Comparison of ENCODE assay signal across 13 cellular contexts in genomic region chr10:77886795-77887355, GRCh38. TPM values are rescaled to one million over a fixed set of nuclear protein-coding genes. Genes with fewer than 3 reads are reported as not detected.
DNase-seq lines count a peak whose midpoint lies in the region; ATAC-seq and TF ChIP-seq lines count a peak whose summit lies in the region.
"Had no signal": no experiment of that assay in that cellular context is flagged by ENCODE, and none has a peak within 500 bp of the region (broad histone marks: within the 10 kb centered on the region; RNA-seq: fewer than 3 reads in every experiment).

No MANE protein-coding gene starts in this region.

- H3K9me3 ChIP-seq in right lobe of liver (no peaks in the 10 kb centered on the region), gastrocnemius medialis (no peaks in the 10 kb centered on the region)

- H3K4me1 Mint-ChIP-seq in WTC11 = peaks cover 91% of the 10 kb centered on the region
- H3K4me1 Mint-ChIP-seq: IgD-negative memory B cell had no signal

- H3K4me3 ChIP-seq in right lobe of liver = no peak overlapping the region
- H3K4me3 ChIP-seq in gastrocnemius medialis = peak overlapping the region in 1 of 4 donors; percentile 20

- H3K9me3 Mint-ChIP-seq in WTC11 = no peaks in the 10 kb centered on the region
- H3K9me3 Mint-ChIP-seq: IgD-negative memory B cell had no signal

- H3K36me3 ChIP-seq in right lobe of liver = no peaks in the 10 kb centered on the region
- H3K36me3 ChIP-seq in gastrocnemius medialis = no peaks in the 10 kb centered on the region

- H3K27me3 ChIP-seq in right lobe of liver (no peaks in the 10 kb centered on the region), gastrocnemius medialis (no peaks in the 10 kb centered on the region)

- ATAC-seq in WTC11 (no peak), right lobe of liver (no peak), gastrocnemius medialis (no peak), HG03108 (IDR thresholded peaks at IDR 0.05; ENCODE audit: unreplicated experiment) (no peak), GM18498 (IDR thresholded peaks at IDR 0.05; ENCODE audit: unreplicated experiment) (no peak), GM18870 (IDR thresholded peaks at IDR 0.05; ENCODE audit: unreplicated experiment) (no peak)
- ATAC-seq: activated CD8-positive, alpha-beta T cell treated with anti-CD3 and anti-CD28 coated beads, Interleukin-2, amount 10 ng/mL, durations not matched to agents 7 days and 5 days had no signal

- no peaks in the 10 kb centered on the region for H3K27me3 Mint-ChIP-seq in WTC11 (ENCODE audit: low read depth)
- H3K27me3 Mint-ChIP-seq: IgD-negative memory B cell had no signal

- H3K36me3 Mint-ChIP-seq in WTC11 = no peaks in the 10 kb centered on the region
- H3K36me3 Mint-ChIP-seq: IgD-negative memory B cell had no signal

- 76% methylated on average over 4 of the region's 4 CpGs for WGBS in right lobe of liver (ENCODE audit: insufficient coverage, low coverage, low lambda C conversion rate, missing lambda C conversion rate)

- peak overlapping the region; percentile 67 for H3K27ac Mint-ChIP-seq in WTC11
- H3K27ac Mint-ChIP-seq: activated CD8-positive, alpha-beta T cell treated with anti-CD3 and anti-CD28 coated beads, Interleukin-2, amount 10 ng/mL, durations not matched to agents 7 days and 5 days had no signal

- H3K27ac ChIP-seq in C4-2B (peak overlapping the region; percentile 98), right lobe of liver (peak overlapping the region in 2 of 3 donors; percentile 18 to 70), gastrocnemius medialis (peak overlapping the region; percentile 75 to 80 (median 76))

- CTCF ChIA-PET in WTC11 (lab: Charles Lee) = interaction anchor here (1.1 to 7.8 kb wide), 3 partner anchors 40 to 87 kb away, joined by 4 to 129 read pairs (median 15); no protein-coding TSS in a partner anchor

- H3K4me3 Mint-ChIP-seq in WTC11 = no peak overlapping the region
- H3K4me3 Mint-ChIP-seq: activated CD8-positive, alpha-beta T cell treated with anti-CD3 and anti-CD28 coated beads, Interleukin-2, amount 10 ng/mL, durations not matched to agents 7 days and 5 days; IgD-negative memory B cell had no signal

- no peak for DNase-seq in WTC11 (ENCODE audit: low spot score)
- no peak for DNase-seq in right lobe of liver
- no peak for DNase-seq in gastrocnemius medialis
- no peak for DNase-seq in activated CD4-positive, alpha-beta T cell treated with anti-CD3 and anti-CD28 coated beads, Interleukin-2, amount 50 U/mL, for 1 hour
- DNase-seq: activated CD8-positive, alpha-beta T cell treated with anti-CD3 and anti-CD28 coated beads, Interleukin-2, amount 10 ng/mL, durations not matched to agents 7 days and 5 days; activated effector memory CD4-positive, alpha-beta T cell treated with anti-CD3 and anti-CD28 coated beads, Interleukin-2, amount 50 U/mL, for 16 hours; NCI-H1105 treated with DMSO at 0.1 percent for 48 hours; NCI-H2227 treated with DMSO at 0.1 percent for 48 hours had no signal

- no peak for TF ChIP-seq CTCF in C4-2B (conservative IDR thresholded peaks at IDR 0.05)
- no peak for TF ChIP-seq CTCF in WTC11 (IDR thresholded peaks at IDR 0.05)
- TF ChIP-seq CTCF in right lobe of liver (IDR thresholded peaks at IDR 0.05) = no peak
- TF ChIP-seq CTCF in gastrocnemius medialis (IDR thresholded peaks at IDR 0.05 in 4 of 5, conservative IDR thresholded peaks at IDR 0.05 in 1 of 5) = no peak

- intact Hi-C loops in right lobe of liver (cut with DNase I) = no loop called here
- intact Hi-C loops in gastrocnemius medialis (cut with DNase I; ENCODE audit: low total_unique reads) = no loop called here

- in situ Hi-C loops in gastrocnemius medialis (cut with MboI; ENCODE audit: low sequenced_read_pairs in 4 of 4) = no loop called here

- H3K4me1 ChIP-seq in right lobe of liver (peaks cover 0 to 33% (median 7%) of the 10 kb centered on the region in 4 donors), gastrocnemius medialis (peaks cover 66 to 77% of the 10 kb centered on the region in 2 donors)

- POLR2A ChIA-PET in WTC11 (lab: Charles Lee) = no interaction called here

- TF ChIP-seq POLR2A in right lobe of liver (IDR thresholded peaks at IDR 0.05) = no peak
- no peak for TF ChIP-seq POLR2A in gastrocnemius medialis (IDR thresholded peaks at IDR 0.05)

TF ChIP-seq in WTC11, 78 proteins besides CTCF, POLR2A, EP300 and RAD21:
- TF ChIP-seq, protein P1, sequence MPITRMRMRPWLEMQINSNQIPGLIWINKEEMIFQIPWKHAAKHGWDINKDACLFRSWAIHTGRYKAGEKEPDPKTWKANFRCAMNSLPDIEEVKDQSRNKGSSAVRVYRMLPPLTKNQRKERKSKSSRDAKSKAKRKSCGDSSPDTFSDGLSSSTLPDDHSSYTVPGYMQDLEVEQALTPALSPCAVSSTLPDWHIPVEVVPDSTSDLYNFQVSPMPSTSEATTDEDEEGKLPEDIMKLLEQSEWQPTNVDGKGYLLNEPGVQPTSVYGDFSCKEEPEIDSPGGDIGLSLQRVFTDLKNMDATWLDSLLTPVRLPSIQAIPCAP (CRISPR knock-in tag; IDR thresholded peaks at IDR 0.05) = no peak
- no peak for TF ChIP-seq JUN (CRISPR knock-in tag; IDR thresholded peaks at IDR 0.05)
- TF ChIP-seq, protein P2, sequence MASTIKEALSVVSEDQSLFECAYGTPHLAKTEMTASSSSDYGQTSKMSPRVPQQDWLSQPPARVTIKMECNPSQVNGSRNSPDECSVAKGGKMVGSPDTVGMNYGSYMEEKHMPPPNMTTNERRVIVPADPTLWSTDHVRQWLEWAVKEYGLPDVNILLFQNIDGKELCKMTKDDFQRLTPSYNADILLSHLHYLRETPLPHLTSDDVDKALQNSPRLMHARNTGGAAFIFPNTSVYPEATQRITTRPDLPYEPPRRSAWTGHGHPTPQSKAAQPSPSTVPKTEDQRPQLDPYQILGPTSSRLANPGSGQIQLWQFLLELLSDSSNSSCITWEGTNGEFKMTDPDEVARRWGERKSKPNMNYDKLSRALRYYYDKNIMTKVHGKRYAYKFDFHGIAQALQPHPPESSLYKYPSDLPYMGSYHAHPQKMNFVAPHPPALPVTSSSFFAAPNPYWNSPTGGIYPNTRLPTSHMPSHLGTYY (CRISPR knock-in tag; IDR thresholded peaks at IDR 0.05) = no peak
TF ChIP-seq in WTC11: peak in this region for 0.

RNA-seq across cellular contexts. Expression of gene DLG5, which starts 39.7 kb away (rescaled TPM):
- total RNA-seq in WTC11 (2021) (58.1 to 65.5 TPM (median 59.1 TPM) in 3 replicates), right lobe of liver (1 to 10 TPM; 5.6 to 8.8 (median 7.6) TPM), gastrocnemius medialis (10 to 100 TPM; 28.6 to 51.2 (median 40.3) TPM)

Comparison
In these comparisons a context has a peak if more than half of its experiments do, and no peak if none do; other contexts are left out.
1. H3K27ac ChIP-seq: peak in every context shown above with its lines; median percentile 98 in C4-2B; 76 in gastrocnemius medialis; 44 in right lobe of liver.